ENCODE assay signal across 28 cellular contexts in genomic region chr9:118503236-118503635, GRCh38.
"Had no signal": no experiment of that assay in that cellular context is flagged by ENCODE, and none has a peak within 500 bp of the region (broad histone marks: within the 10 kb centered on the region; RNA-seq: fewer than 3 reads in every experiment).

No MANE protein-coding gene starts in this region.

- H3K4me3 ChIP-seq: stomach, suprapubic skin, testis, thoracic aorta, thyroid gland, tibial artery, tibial nerve, transverse colon, upper lobe of left lung, upper lobe of right lung, uterus, vagina had no signal

- H3K4me1 Mint-ChIP-seq: stimulated activated effector memory CD8-positive, alpha-beta T cell treated with anti-CD3 and anti-CD28 coated beads, Interleukin-12 subunit alpha, Interleukin-12 subunit beta, amount 100 ng/mL, for 72 hours; stimulated activated memory B cell treated with anti-CD40 and anti-IgM and Interleukin-4, amounts not matched to agents 10 μg/mL and 1 μg/mL and 100 μg/mL, for 72 hours; stimulated activated naive B cell treated with anti-CD40 and anti-IgM and Interleukin-4, amounts not matched to agents 10 μg/mL and 1 μg/mL and 100 μg/mL, for 72 hours; stimulated activated naive CD8-positive, alpha-beta T cell treated with anti-CD3 and anti-CD28 coated beads, Interleukin-15, amount 100 ng/mL, for 72 hours had no signal

- H3K27me3 Mint-ChIP-seq: stimulated activated memory B cell treated with anti-CD40 and anti-IgM and Interleukin-4, amounts not matched to agents 10 μg/mL and 1 μg/mL and 100 μg/mL, for 72 hours; stimulated activated naive CD8-positive, alpha-beta T cell treated with anti-CD3 and anti-CD28 coated beads, Interleukin-15, amount 100 ng/mL, for 72 hours; stimulated activated naive CD8-positive, alpha-beta T cell treated with anti-CD3 and anti-CD28 coated beads, Interleukin-15, Interleukin-2, amounts not matched to agents 100 ng/mL and 50 ng/mL, for 24 hours; type B pancreatic cell had no signal

- H3K27ac Mint-ChIP-seq: stimulated activated effector memory CD8-positive, alpha-beta T cell treated with anti-CD3 and anti-CD28 coated beads, Interleukin-12 subunit alpha, Interleukin-12 subunit beta, amount 100 ng/mL, for 72 hours; stimulated activated memory B cell treated with anti-CD40 and anti-IgM and Interleukin-4, amounts not matched to agents 10 μg/mL and 1 μg/mL and 100 μg/mL, for 72 hours; stimulated activated naive B cell treated with anti-CD40 and anti-IgM and Interleukin-4, amounts not matched to agents 10 μg/mL and 1 μg/mL and 100 μg/mL, for 72 hours; stimulated activated naive CD8-positive, alpha-beta T cell treated with anti-CD3 and anti-CD28 coated beads, Interleukin-15, amount 100 ng/mL, for 72 hours; stimulated activated naive CD8-positive, alpha-beta T cell treated with anti-CD3 and anti-CD28 coated beads, Interleukin-15, Interleukin-2, amounts not matched to agents 100 ng/mL and 50 ng/mL, for 24 hours; type B pancreatic cell had no signal

- H3K9me3 ChIP-seq: suprapubic skin, testis, thoracic aorta, thyroid gland, tibial artery, transverse colon, upper lobe of right lung, uterus, vagina had no signal

- DNase-seq: stimulated activated CD4-positive, alpha-beta T cell treated with anti-CD3 and anti-CD28 coated beads, Interleukin-2, amount 100 ng/mL, for 48 hours; stimulated activated CD4-positive, alpha-beta T cell treated with anti-CD3 and anti-CD28 coated beads, Interleukin-4, amount 100 ng/mL, for 1 hour; stimulated activated CD4-positive, alpha-beta T cell treated with anti-CD3 and anti-CD28 coated beads, Interleukin-4, amount 100 ng/mL, for 24 hours; stimulated activated CD4-positive, alpha-beta T cell treated with anti-CD3 and anti-CD28 coated beads, Interleukin-4, amount 100 ng/mL, for 4 hours; stimulated activated CD8-positive, alpha-beta memory T cell treated with anti-CD3 and anti-CD28 coated beads, Interleukin-4, amount 100 ng/mL, for 48 hours; stimulated activated naive B cell treated with anti-CD40 and anti-IgM and Interleukin-4, amounts not matched to agents 10 μg/mL and 1 μg/mL and 100 μg/mL, for 72 hours; stimulated activated naive CD4-positive, alpha-beta T cell; stimulated activated naive CD4-positive, alpha-beta T cell treated with Interleukin-2 at 50 U/mL for 16 hours; stimulated activated naive CD8-positive, alpha-beta T cell treated with anti-CD3 and anti-CD28 coated beads, Interleukin-15, amount 100 ng/mL, for 72 hours; stimulated activated naive CD8-positive, alpha-beta T cell treated with anti-CD3 and anti-CD28 coated beads, Interleukin-15, Interleukin-2, amounts not matched to agents 100 U/mL and 50 U/mL, for 24 hours; stomach; substantia nigra; testis; thyroid gland; tibial artery; transverse colon; trophoblast cell; upper lobe of left lung; upper lobe of right lung; uterus had no signal

- H3K36me3 Mint-ChIP-seq: stimulated activated memory B cell treated with anti-CD40 and anti-IgM and Interleukin-4, amounts not matched to agents 10 μg/mL and 1 μg/mL and 100 μg/mL, for 72 hours; stimulated activated naive B cell treated with anti-CD40 and anti-IgM and Interleukin-4, amounts not matched to agents 10 μg/mL and 1 μg/mL and 100 μg/mL, for 72 hours; type B pancreatic cell had no signal

- H3K36me3 ChIP-seq: stomach, suprapubic skin, thoracic aorta, thyroid gland, tibial artery, tibial nerve, transverse colon, upper lobe of left lung, upper lobe of right lung, uterus, vagina had no signal

- ATAC-seq: stimulated activated effector memory CD8-positive, alpha-beta T cell treated with anti-CD3 and anti-CD28 coated beads, Interleukin-12 subunit alpha, Interleukin-12 subunit beta, amount 100 ng/mL, for 72 hours; stimulated activated memory B cell treated with anti-CD40 and anti-IgM and Interleukin-4, amounts not matched to agents 10 μg/mL and 1 μg/mL and 100 μg/mL, for 72 hours; stimulated activated naive B cell treated with anti-CD40 and anti-IgM and Interleukin-4, amounts not matched to agents 10 μg/mL and 1 μg/mL and 100 μg/mL, for 72 hours; stimulated activated naive CD8-positive, alpha-beta T cell treated with anti-CD3 and anti-CD28 coated beads, Interleukin-15, amount 100 ng/mL, for 72 hours; stimulated activated naive CD8-positive, alpha-beta T cell treated with anti-CD3 and anti-CD28 coated beads, Interleukin-15, Interleukin-2, amounts not matched to agents 100 U/mL and 50 U/mL, for 24 hours; upper lobe of right lung had no signal

- H3K4me3 Mint-ChIP-seq: stimulated activated effector memory CD8-positive, alpha-beta T cell treated with anti-CD3 and anti-CD28 coated beads, Interleukin-12 subunit alpha, Interleukin-12 subunit beta, amount 100 ng/mL, for 72 hours; stimulated activated memory B cell treated with anti-CD40 and anti-IgM and Interleukin-4, amounts not matched to agents 10 μg/mL and 1 μg/mL and 100 μg/mL, for 72 hours; stimulated activated naive B cell treated with anti-CD40 and anti-IgM and Interleukin-4, amounts not matched to agents 10 μg/mL and 1 μg/mL and 100 μg/mL, for 72 hours; stimulated activated naive CD8-positive, alpha-beta T cell treated with anti-CD3 and anti-CD28 coated beads, Interleukin-15, amount 100 ng/mL, for 72 hours; stimulated activated naive CD8-positive, alpha-beta T cell treated with anti-CD3 and anti-CD28 coated beads, Interleukin-15, Interleukin-2, amounts not matched to agents 100 ng/mL and 50 ng/mL, for 24 hours; type B pancreatic cell had no signal

- H3K27me3 ChIP-seq: stomach, suprapubic skin, testis, thyroid gland, tibial artery, tibial nerve, transverse colon, upper lobe of left lung, upper lobe of right lung, uterus, vagina had no signal

- H3K27ac ChIP-seq: stomach, suprapubic skin, testis, thoracic aorta, thyroid gland, tibial artery, tibial nerve, transverse colon, upper lobe of left lung, upper lobe of right lung, uterus, vagina had no signal

- H3K4me1 ChIP-seq: stomach, suprapubic skin, testis, thyroid gland, tibial artery, tibial nerve, transverse colon, upper lobe of left lung, upper lobe of right lung, uterus, vagina had no signal
